11 cellular contexts compared by ENCODE assay signal in the genomic region with DNA sequence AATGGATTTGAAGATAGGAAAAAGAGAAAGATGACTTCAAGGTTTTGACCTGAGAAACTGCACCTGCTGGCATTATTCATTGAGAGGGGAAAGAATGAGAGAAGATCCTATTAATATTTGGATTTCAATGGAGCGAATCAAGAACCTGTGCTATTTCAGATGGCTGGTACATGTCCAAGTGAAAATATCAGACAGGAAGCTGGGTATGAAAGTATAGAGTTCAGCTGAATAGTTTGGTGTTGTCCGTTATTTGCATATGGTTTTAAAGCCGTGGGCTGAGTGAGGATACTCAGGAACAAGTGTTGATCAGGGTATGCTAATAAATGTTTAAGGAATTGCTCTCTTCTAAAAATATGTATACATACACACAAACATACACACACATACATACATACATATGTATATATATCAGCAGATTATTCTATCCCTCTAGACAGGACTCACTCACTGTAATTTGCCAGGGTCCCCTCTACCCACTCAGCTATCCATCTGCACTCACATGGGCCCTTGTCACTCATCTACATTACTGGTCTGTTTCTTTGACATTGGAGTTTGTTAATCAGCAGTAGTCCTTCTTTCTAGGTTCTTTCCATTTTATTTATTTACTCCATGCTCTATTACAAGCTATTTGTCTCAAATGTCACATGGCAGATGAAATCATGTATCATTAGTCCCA.
DNase-seq lines count a peak whose midpoint lies in the region; ATAC-seq lines count a peak whose summit lies in the region.
"Had no signal": no experiment of that assay in that cellular context is flagged by ENCODE, and none has a peak within 500 bp of the region (broad histone marks: within the 10 kb centered on the region; RNA-seq: fewer than 3 reads in every experiment).

No MANE protein-coding gene starts in this region.

- DNase-seq in OCI-M2 (lab: John Stamatoyannopoulos, UW; ENCODE audit: unreplicated experiment) (no peak), SW 1271 (lab: John Stamatoyannopoulos, UW) (no peak), NCI-H69 (lab: John Stamatoyannopoulos, UW) (no peak)
- DNase-seq in activated naive CD4-positive, alpha-beta T cell treated with anti-CD3 and anti-CD28 coated beads, Interleukin-2, amount 50 U/mL, for 16 hours, result no peak
- DNase-seq: activated CD4-positive, alpha-beta memory T cell treated with anti-CD3 and anti-CD28 coated beads, Interleukin-2, amount 10 ng/mL, durations not matched to agents 7 days and 5 days; foreskin fibroblast had no signal

- ATAC-seq in GM18508 (IDR thresholded peaks at IDR 0.05; ENCODE audit: insufficient read depth, unreplicated experiment) (peak; percentile 97), GM21367 (IDR thresholded peaks at IDR 0.05; ENCODE audit: unreplicated experiment) (peak; percentile 98), HG02943 (IDR thresholded peaks at IDR 0.05; ENCODE audit: low read depth, unreplicated experiment) (peak; percentile 99), HG03571 (IDR thresholded peaks at IDR 0.05; ENCODE audit: unreplicated experiment) (peak; percentile 97)
- ATAC-seq: HCT116 had no signal
